ENCODE assay signal across 16 cellular contexts in the genomic region with DNA sequence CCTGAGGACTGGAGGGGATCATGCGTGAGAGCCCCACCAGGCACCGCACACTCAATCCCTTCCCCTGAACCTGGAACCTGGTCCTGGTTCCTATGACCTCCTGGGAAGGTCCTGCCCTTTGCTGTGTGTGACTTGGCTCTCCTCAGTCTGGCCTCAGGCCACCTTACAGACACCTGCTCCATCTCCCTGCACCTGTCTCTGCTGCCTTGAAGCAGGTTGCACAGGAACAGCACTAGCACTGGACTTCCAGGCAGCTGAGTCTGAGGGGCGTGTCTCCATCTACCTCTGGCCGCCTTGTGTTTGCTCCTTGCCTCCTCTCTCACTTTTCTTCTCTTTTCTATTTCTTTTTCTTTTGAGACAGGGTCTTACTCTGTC.
DNase-seq lines count a peak whose midpoint lies in the region; TF ChIP-seq lines count a peak whose summit lies in the region.
"Had no signal": no experiment of that assay in that cellular context is flagged by ENCODE, and none has a peak within 500 bp of the region (broad histone marks: within the 10 kb centered on the region; RNA-seq: fewer than 3 reads in every experiment).

No MANE protein-coding gene starts in this region.

- no peak overlapping the region for H3K4me3 Mint-ChIP-seq in activated T-cell treated with anti-CD3 and anti-CD28 coated beads, Interleukin-2, amount 50 U/mL, for 24 hours
- H3K4me3 Mint-ChIP-seq in activated naive CD8-positive, alpha-beta T cell = peak overlapping the region; percentile 17

- no peak for DNase-seq in activated T-cell treated with anti-CD3 and anti-CD28 coated beads, Interleukin-2, amount 50 U/mL, for 24 hours
- no peak for DNase-seq in activated T-cell treated with anti-CD3 and anti-CD28 coated beads for 4 hours
- DNase-seq in NCI-H146 treated with DMSO at 0.1 percent for 48 hours (lab: John Stamatoyannopoulos, UW; ENCODE audit: unreplicated experiment) = peak; percentile 15
- DNase-seq in iPS-NIHi11 (ENCODE audit: low spot score) = no peak
- no peak for DNase-seq in globus pallidus (ENCODE audit: low spot score)
- no peak for DNase-seq in D341Med (ENCODE audit: low spot score)
- DNase-seq: activated CD4-positive, alpha-beta T cell treated with anti-CD3 and anti-CD28 coated beads, Interleukin-2, amount 50 U/mL, for 4 hours; activated gamma-delta T cell; left ventricle myocardium inferior; NCI-H2171 treated with DMSO at 0.1 percent for 48 hours; stimulated activated CD4-positive, alpha-beta T cell treated with anti-CD3 and anti-CD28 coated beads, Interleukin-12 subunit alpha, Interleukin-12 subunit beta, amount 100 ng/mL, for 4 hours; T-helper 9 cell had no signal

- H3K27ac Mint-ChIP-seq in activated T-cell treated with anti-CD3 and anti-CD28 coated beads, Interleukin-2, amount 50 U/mL, for 24 hours = peak overlapping the region; percentile 90
- peak overlapping the region; percentile 83 for H3K27ac Mint-ChIP-seq in activated naive CD8-positive, alpha-beta T cell

- peak overlapping the region; percentile 94 for H3K27ac ChIP-seq in neutrophil
- H3K27ac ChIP-seq: cardiac muscle cell, left ventricle myocardium inferior, prostate gland had no signal

- peaks cover 84 to 96% of the 10 kb centered on the region in 2 experiments for H3K4me1 ChIP-seq in neutrophil (ENCODE audit: control insufficient read depth in 1 of 2, insufficient read depth in 1 of 2, low read depth in 1 of 2, low read length in 1 of 2)
- H3K4me1 ChIP-seq: prostate gland had no signal

- peaks cover 77% of the 10 kb centered on the region for H3K36me3 Mint-ChIP-seq in activated T-cell treated with anti-CD3 and anti-CD28 coated beads, Interleukin-2, amount 50 U/mL, for 24 hours (ENCODE audit: low read depth)
- no peaks in the 10 kb centered on the region for H3K36me3 Mint-ChIP-seq in activated naive CD8-positive, alpha-beta T cell

- peaks cover 55% of the 10 kb centered on the region for H3K36me3 ChIP-seq in neutrophil
- H3K36me3 ChIP-seq: cardiac muscle cell, left ventricle myocardium inferior, prostate gland had no signal

- no peak overlapping the region for H3K4me3 ChIP-seq in neutrophil (ENCODE audit: low read depth in 1 of 2, low read length in 1 of 2)
- H3K4me3 ChIP-seq: cardiac muscle cell, left ventricle myocardium inferior, prostate gland had no signal

- H3K27me3 Mint-ChIP-seq in activated T-cell treated with anti-CD3 and anti-CD28 coated beads, Interleukin-2, amount 50 U/mL, for 24 hours = no peaks in the 10 kb centered on the region
- no peaks in the 10 kb centered on the region for H3K27me3 Mint-ChIP-seq in activated naive CD8-positive, alpha-beta T cell

- H3K9me3 ChIP-seq in neutrophil = no peaks in the 10 kb centered on the region
- H3K9me3 ChIP-seq: left ventricle myocardium inferior, prostate gland had no signal

- no peaks in the 10 kb centered on the region for H3K9me3 Mint-ChIP-seq in activated T-cell treated with anti-CD3 and anti-CD28 coated beads, Interleukin-2, amount 50 U/mL, for 24 hours
- H3K9me3 Mint-ChIP-seq in activated naive CD8-positive, alpha-beta T cell (ENCODE audit: low read depth) = no peaks in the 10 kb centered on the region

- H3K27me3 ChIP-seq in neutrophil = no peaks in the 10 kb centered on the region
- H3K27me3 ChIP-seq: cardiac muscle cell had no signal

- H3K4me1 Mint-ChIP-seq in activated T-cell treated with anti-CD3 and anti-CD28 coated beads, Interleukin-2, amount 50 U/mL, for 24 hours (ENCODE audit: low read depth) = peaks cover 88% of the 10 kb centered on the region
- peaks cover 79% of the 10 kb centered on the region for H3K4me1 Mint-ChIP-seq in activated naive CD8-positive, alpha-beta T cell (ENCODE audit: low read depth)

- no peak for TF ChIP-seq CTCF in neutrophil (IDR thresholded peaks at IDR 0.05)
